In genomic region chr6:168686831-168687730, GRCh38 we compare ENCODE assay signal across 23 cellular contexts.
"Had no signal": no experiment of that assay in that cellular context is flagged by ENCODE, and none has a peak within 500 bp of the region (broad histone marks: within the 10 kb centered on the region; RNA-seq: fewer than 3 reads in every experiment).

No MANE protein-coding gene starts in this region.

- DNase-seq: activated CD4-positive, alpha-beta memory T cell treated with anti-CD3 and anti-CD28 coated beads, Interleukin-2, amount 10 ng/mL, durations not matched to agents 7 days and 5 days; activated CD4-positive, alpha-beta T cell treated with anti-CD3 and anti-CD28 coated beads for 4 hours; activated effector memory CD4-positive, alpha-beta T cell treated with Interleukin-2 at 50 U/mL for 16 hours; activated naive CD4-positive, alpha-beta T cell treated with anti-CD3 and anti-CD28 coated beads, Interleukin-2, amount 10 ng/mL, durations not matched to agents 7 days and 5 days; activated naive CD8-positive, alpha-beta T cell treated with anti-CD3 and anti-CD28 coated beads, Interleukin-2, amount 50 U/mL, for 24 hours; activated T-cell treated with anti-CD3 and anti-CD28 coated beads, Interleukin-2, amount 50 U/mL, for 4 hours; anterior cingulate cortex; central memory CD4-positive, alpha-beta T cell; endodermal cell; foreskin melanocyte; immature natural killer cell; naive B cell; stimulated activated naive CD8-positive, alpha-beta T cell treated with anti-CD3 and anti-CD28 coated beads, Interleukin-15, Interleukin-2, amounts not matched to agents 100 U/mL and 50 U/mL, for 24 hours; substantia nigra; SW 1271; T-helper 2 cell; tibial artery; uterus had no signal

- H3K4me3 ChIP-seq: tibial artery, uterus had no signal

- ATAC-seq: activated naive CD8-positive, alpha-beta T cell treated with anti-CD3 and anti-CD28 coated beads, Interleukin-2, amount 50 U/mL, for 24 hours; activated T-cell treated with anti-CD3 and anti-CD28 coated beads, Interleukin-2, amount 50 U/mL, for 4 hours; stimulated activated naive CD8-positive, alpha-beta T cell treated with anti-CD3 and anti-CD28 coated beads, Interleukin-15, Interleukin-2, amounts not matched to agents 100 U/mL and 50 U/mL, for 24 hours had no signal

- H3K4me1 Mint-ChIP-seq: activated CD4-positive, alpha-beta memory T cell treated with anti-CD3 and anti-CD28 coated beads, Interleukin-2, amount 10 ng/mL, durations not matched to agents 7 days and 5 days; activated naive CD4-positive, alpha-beta T cell treated with anti-CD3 and anti-CD28 coated beads, Interleukin-2, amount 10 ng/mL, durations not matched to agents 7 days and 5 days; activated naive CD8-positive, alpha-beta T cell treated with anti-CD3 and anti-CD28 coated beads, Interleukin-2, amount 50 U/mL, for 24 hours; immature natural killer cell; memory B cell; naive B cell had no signal

- H3K4me3 Mint-ChIP-seq: activated CD4-positive, alpha-beta memory T cell treated with anti-CD3 and anti-CD28 coated beads, Interleukin-2, amount 10 ng/mL, durations not matched to agents 7 days and 5 days; activated naive CD4-positive, alpha-beta T cell treated with anti-CD3 and anti-CD28 coated beads, Interleukin-2, amount 10 ng/mL, durations not matched to agents 7 days and 5 days; activated naive CD8-positive, alpha-beta T cell treated with anti-CD3 and anti-CD28 coated beads, Interleukin-2, amount 50 U/mL, for 24 hours; activated T-cell treated with anti-CD3 and anti-CD28 coated beads, Interleukin-2, amount 50 U/mL, for 4 hours; brain; endodermal cell; immature natural killer cell; memory B cell; naive B cell had no signal

- H3K27me3 Mint-ChIP-seq: activated naive CD4-positive, alpha-beta T cell treated with anti-CD3 and anti-CD28 coated beads, Interleukin-2, amount 10 ng/mL, durations not matched to agents 7 days and 5 days; activated naive CD8-positive, alpha-beta T cell treated with anti-CD3 and anti-CD28 coated beads, Interleukin-2, amount 50 U/mL, for 24 hours; memory B cell; naive B cell had no signal

- H3K27ac Mint-ChIP-seq: activated CD4-positive, alpha-beta memory T cell treated with anti-CD3 and anti-CD28 coated beads, Interleukin-2, amount 10 ng/mL, durations not matched to agents 7 days and 5 days; activated naive CD4-positive, alpha-beta T cell treated with anti-CD3 and anti-CD28 coated beads, Interleukin-2, amount 10 ng/mL, durations not matched to agents 7 days and 5 days; activated naive CD8-positive, alpha-beta T cell treated with anti-CD3 and anti-CD28 coated beads, Interleukin-2, amount 50 U/mL, for 24 hours; endodermal cell; memory B cell had no signal

- H3K36me3 ChIP-seq: neutrophil, tibial artery, uterus had no signal

- FAIRE-seq: colon had no signal

- H3K36me3 Mint-ChIP-seq: activated naive CD4-positive, alpha-beta T cell treated with anti-CD3 and anti-CD28 coated beads, Interleukin-2, amount 10 ng/mL, durations not matched to agents 7 days and 5 days; brain; immature natural killer cell; memory B cell; naive B cell had no signal

- H3K27ac ChIP-seq: neutrophil, parathyroid adenoma, tibial artery, uterus had no signal

- H3K27me3 ChIP-seq: neutrophil, tibial artery, uterus had no signal

- H3K4me1 ChIP-seq: parathyroid adenoma, tibial artery, uterus had no signal

- H3K9me3 Mint-ChIP-seq: activated CD4-positive, alpha-beta memory T cell treated with anti-CD3 and anti-CD28 coated beads, Interleukin-2, amount 10 ng/mL, durations not matched to agents 7 days and 5 days; activated naive CD4-positive, alpha-beta T cell treated with anti-CD3 and anti-CD28 coated beads, Interleukin-2, amount 10 ng/mL, durations not matched to agents 7 days and 5 days; activated naive CD8-positive, alpha-beta T cell treated with anti-CD3 and anti-CD28 coated beads, Interleukin-2, amount 50 U/mL, for 24 hours; activated T-cell treated with anti-CD3 and anti-CD28 coated beads, Interleukin-2, amount 50 U/mL, for 4 hours; endodermal cell; immature natural killer cell; memory B cell; naive B cell had no signal

- H3K9me3 ChIP-seq: neutrophil, tibial artery, uterus had no signal
